Comparison of ENCODE assay signal across 9 cellular contexts in genomic region chr6:168035661-168036616, GRCh38. TPM values are rescaled to one million over a fixed set of nuclear protein-coding genes. Genes with fewer than 3 reads are reported as not detected.
A peak's percentile ranks its signal among the peaks of the same experiment; 100 is the strongest.
DNase-seq lines count a peak whose midpoint lies in the region; ATAC-seq, FAIRE-seq and TF ChIP-seq lines count a peak whose summit lies in the region.
"Had no signal": no experiment of that assay in that cellular context is flagged by ENCODE, and none has a peak within 500 bp of the region (broad histone marks: within the 10 kb centered on the region; RNA-seq: fewer than 3 reads in every experiment).

No MANE protein-coding gene starts in this region.

- H3K36me3 ChIP-seq in skeletal muscle satellite cell (ENCODE audit: insufficient read depth, low read length), result no peaks in the 10 kb centered on the region

- FAIRE-seq in A549 (lab: Jason Lieb, UNC), result no peak
- FAIRE-seq: GM18507 had no signal

- H3K9me3 Mint-ChIP-seq in activated T-cell treated with anti-CD3 and anti-CD28 coated beads, Interleukin-2, amount 50 U/mL, for 72 hours, result peaks cover 2 to 3% of the 10 kb centered on the region in 2 donors

- H3K9ac ChIP-seq in skeletal muscle satellite cell (ENCODE audit: low read depth, low read length), result peak overlapping the region; percentile 52

- intact Hi-C loops in right cardiac atrium (cut with DNase I), result loop anchor here in 1 of 4 donors (10.0 kb wide), 1 partner anchor 101 kb away; no protein-coding TSS in a partner anchor

- TF ChIP-seq POLR2A in A549 (IDR thresholded peaks at IDR 0.05; ENCODE audit: low read length), result no peak

- TF ChIP-seq EP300 in A549 (IDR thresholded peaks at IDR 0.05), result no peak

- H3K27me3 Mint-ChIP-seq in activated T-cell treated with anti-CD3 and anti-CD28 coated beads, Interleukin-2, amount 50 U/mL, for 72 hours (ENCODE audit: low read depth), result peaks cover 29% of the 10 kb centered on the region

- H3K9me3 ChIP-seq in A549 (peaks cover 10% of the 10 kb centered on the region; the same call in 2 of the 3 replicates), right cardiac atrium (ENCODE audit: control insufficient read depth, low read length) (no peaks in the 10 kb centered on the region), skeletal muscle satellite cell (replicated peaks; ENCODE audit: low read length) (peaks cover 7% of the 10 kb centered on the region)

- H3K36me3 Mint-ChIP-seq in activated T-cell treated with anti-CD3 and anti-CD28 coated beads, Interleukin-2, amount 50 U/mL, for 72 hours (ENCODE audit: insufficient read depth in 2 of 2), result peaks cover 5 to 20% of the 10 kb centered on the region in 2 donors

- peak overlapping the region; percentile 43 to 81 for H3K4me3 Mint-ChIP-seq in activated T-cell treated with anti-CD3 and anti-CD28 coated beads, Interleukin-2, amount 50 U/mL, for 72 hours

- H3K27ac ChIP-seq in A549 (peak overlapping the region; percentile 57 to 83; a peak in 5 of 6 replicates), right cardiac atrium (ENCODE audit: low read length) (peak overlapping the region; percentile 88)

- H3K4me1 ChIP-seq in A549 (peaks cover 4% of the 10 kb centered on the region; the same call in 1 of the 3 replicates), right cardiac atrium (ENCODE audit: control insufficient read depth, insufficient read depth, low read length) (peaks cover 4% of the 10 kb centered on the region), skeletal muscle satellite cell (ENCODE audit: control insufficient read depth, insufficient read depth, low read length) (peaks cover 11% of the 10 kb centered on the region)

- no peak for TF ChIP-seq RAD21 in A549 (conservative IDR thresholded peaks at IDR 0.05 in 1 of 2, IDR thresholded peaks at IDR 0.05 in 1 of 2)

- POLR2A ChIA-PET in A549 (lab: Yijun Ruan, JAX), result interaction anchor here (0.6 to 0.7 kb wide), 2 partner anchors 28 to 65 kb away, joined by 3 to 4 read pairs; no protein-coding TSS in a partner anchor

- peaks cover 10% of the 10 kb centered on the region for H3K4me1 Mint-ChIP-seq in activated T-cell treated with anti-CD3 and anti-CD28 coated beads, Interleukin-2, amount 50 U/mL, for 72 hours (ENCODE audit: low read depth)

- no peaks in the 10 kb centered on the region for H3K27me3 ChIP-seq in right cardiac atrium (ENCODE audit: control insufficient read depth, insufficient read depth)
- no peaks in the 10 kb centered on the region for H3K27me3 ChIP-seq in skeletal muscle satellite cell (ENCODE audit: control insufficient read depth, insufficient read depth, low read length)

- DNase-seq in A549 (ENCODE audit: low read depth in 1 of 2, low spot score in 1 of 2) (peak; percentile 21), HFF-Myc (ENCODE audit: extremely low read depth, low read depth) (no peak), right cardiac atrium (peak in 1 of 3 donors; percentile 55), AG08396 (ENCODE audit: low spot score) (no peak), germinal center (ENCODE audit: low spot score) (no peak)
- DNase-seq in activated T-cell treated with anti-CD3 and anti-CD28 coated beads, Interleukin-2, amount 50 U/mL, for 72 hours, result peak; percentile 8 to 20

- 18% methylated on average over 16 of the region's 29 CpGs for WGBS in A549 (ENCODE audit: missing lambda C conversion rate)
- WGBS in right cardiac atrium, result 34% methylated on average over 29 of the region's 29 CpGs

- TF ChIP-seq CTCF in A549 (IDR thresholded peaks at IDR 0.05), result no peak
- no peak for TF ChIP-seq CTCF in HFF-Myc (IDR thresholded peaks at IDR 0.05; ENCODE audit: low read depth, low read length, missing control alignments)

- peak overlapping the region; percentile 53 for H3K4me3 ChIP-seq in A549
- peak overlapping the region; percentile 30 for H3K4me3 ChIP-seq in HFF-Myc (replicated peaks; ENCODE audit: low read depth, low read length)
- peak overlapping the region; percentile 13 for H3K4me3 ChIP-seq in right cardiac atrium (ENCODE audit: low read length)
- peak overlapping the region; percentile 73 for H3K4me3 ChIP-seq in skeletal muscle satellite cell (ENCODE audit: low read length)

- H3K4me2 ChIP-seq in A549, result peak overlapping the region; percentile 88
- peak overlapping the region; percentile 92 for H3K4me2 ChIP-seq in skeletal muscle satellite cell (ENCODE audit: low read length)

- ATAC-seq in A549, result peak; percentile 75 to 77
- ATAC-seq in activated T-cell treated with anti-CD3 and anti-CD28 coated beads, Interleukin-2, amount 50 U/mL, for 72 hours (replicated peaks in 1 of 2), result peak; percentile 79 to 82
- ATAC-seq in right cardiac atrium, result peak; percentile 29 to 53
- ATAC-seq in HG03196 (IDR thresholded peaks at IDR 0.05; ENCODE audit: unreplicated experiment), result no peak

- H3K27ac Mint-ChIP-seq in activated T-cell treated with anti-CD3 and anti-CD28 coated beads, Interleukin-2, amount 50 U/mL, for 72 hours, result no peak overlapping the region

- CTCF ChIA-PET in A549 (lab: Yijun Ruan, JAX), result no interaction called here

TF ChIP-seq in A549, 52 proteins besides CTCF, POLR2A, EP300 and RAD21:
- TF ChIP-seq CEBPB (IDR thresholded peaks at IDR 0.05), result no peak
- TF ChIP-seq KDM1A (IDR thresholded peaks at IDR 0.05; ENCODE audit: low read depth), result no peak
- TF ChIP-seq JUNB (IDR thresholded peaks at IDR 0.05), result no peak
- no peak for TF ChIP-seq NPAS2 (CRISPR knock-in tag; IDR thresholded peaks at IDR 0.05; ENCODE audit: borderline replicate concordance)
- TF ChIP-seq RNF2 (IDR thresholded peaks at IDR 0.05; ENCODE audit: borderline replicate concordance, low read depth), result no peak
- TF ChIP-seq NFE2L2 (conservative IDR thresholded peaks at IDR 0.05; ENCODE audit: low read length), result no peak
- no peak for TF ChIP-seq HOXA7 (CRISPR knock-in tag; IDR thresholded peaks at IDR 0.05)
- TF ChIP-seq RCOR1 (IDR thresholded peaks at IDR 0.05; ENCODE audit: low read depth, low read length), result no peak
- no peak for TF ChIP-seq HDAC2 (IDR thresholded peaks at IDR 0.05)
- TF ChIP-seq SMC3 (IDR thresholded peaks at IDR 0.05), result no peak
- no peak for TF ChIP-seq HEYL (CRISPR knock-in tag; IDR thresholded peaks at IDR 0.05)
- TF ChIP-seq HOXB13 (CRISPR knock-in tag; IDR thresholded peaks at IDR 0.05; ENCODE audit: low read depth), result no peak
- no peak for TF ChIP-seq HOXB5 (CRISPR knock-in tag; IDR thresholded peaks at IDR 0.05)

RNA-seq across cellular contexts. Expression of gene KIF25, which starts 38.5 kb away (rescaled TPM):
- polyA plus RNA-seq in A549 (2011; rRNA removed) (0.04 and 0.13 TPM in 2 replicates), A549 (2017; fragmentation: RNase III; extraction: RNeasy Plus Mini Kit Qiagen cat#74134 plus additional on column Dnase treatment) (0.06 to 0.49 TPM (median 0.15 TPM) in 3 replicates), right cardiac atrium (0.25 TPM)
- polyA plus RNA-seq in A549 (2012; cell fraction: cytosol; rRNA removed), result 0.05 and 0.07 TPM in 2 replicates
- 0.16 and 0.24 TPM in 2 replicates for polyA plus RNA-seq in A549 (2012; cell fraction: nucleus; rRNA removed)
- polyA minus RNA-seq in A549 (2011; rRNA and poly(A)+ RNA removed), result not detected in 2 replicates
- total RNA-seq in activated T-cell treated with anti-CD3 and anti-CD28 coated beads, Interleukin-2, amount 50 U/mL, for 72 hours, result under 1 TPM in 1 of 2 donors, not detected in 1; 0.34 TPM
- under 1 TPM in 1 of 4 donors, not detected in 3; 0.29 TPM for total RNA-seq in right cardiac atrium
- not detected in 2 replicates for total RNA-seq in skeletal muscle satellite cell (2012; rRNA removed)

RNA-seq across cellular contexts. Expression of gene FRMD1, which starts 43.1 kb away (rescaled TPM):
- polyA plus RNA-seq in A549 (2011; rRNA removed) (not detected in 2 replicates), A549 (2017; fragmentation: RNase III; extraction: RNeasy Plus Mini Kit Qiagen cat#74134 plus additional on column Dnase treatment) (not detected in 3 replicates), right cardiac atrium (0.07 TPM)
- not detected in 2 replicates for polyA plus RNA-seq in A549 (2012; cell fraction: cytosol; rRNA removed)
- polyA plus RNA-seq in A549 (2012; cell fraction: nucleus; rRNA removed), result 0.01 TPM in 1 of 2 replicates, not detected in the other
- not detected in 2 replicates for polyA minus RNA-seq in A549 (2011; rRNA and poly(A)+ RNA removed)
- total RNA-seq in activated T-cell treated with anti-CD3 and anti-CD28 coated beads, Interleukin-2, amount 50 U/mL, for 72 hours, result under 1 TPM; 0.05 to 0.09 TPM
- total RNA-seq in right cardiac atrium, result under 1 TPM in 1 of 4 donors, not detected in 3; 0.31 TPM
- not detected in 2 replicates for total RNA-seq in skeletal muscle satellite cell (2012; rRNA removed)

Comparison
In these comparisons a context has a peak if more than half of its experiments do, and no peak if none do; other contexts are left out.
1. DNase-seq: peak in A549 (2 of 2) and activated T-cell treated with anti-CD3 and anti-CD28 coated beads, Interleukin-2, amount 50 U/mL, for 72 hours (2 of 2); none in HFF-Myc (single experiment), AG08396 (single experiment) and germinal center (single experiment).
2. H3K4me3 ChIP-seq: peak in every context shown above with its lines; median percentile 73 in skeletal muscle satellite cell; 53 in A549; 30 in HFF-Myc; 13 in right cardiac atrium.